ENCODE assay signal across 18 cellular contexts in genomic region chr4:65546882-65547281, GRCh38.
A peak's percentile ranks its signal among the peaks of the same experiment; 100 is the strongest.
DNase-seq lines count a peak whose midpoint lies in the region; ATAC-seq, FAIRE-seq and TF ChIP-seq lines count a peak whose summit lies in the region.
"Had no signal": no experiment of that assay in that cellular context is flagged by ENCODE, and none has a peak within 500 bp of the region (broad histone marks: within the 10 kb centered on the region; RNA-seq: fewer than 3 reads in every experiment).

No MANE protein-coding gene starts in this region.

- H3K27ac ChIP-seq in GM23338 (ENCODE audit: low read depth) (no peak overlapping the region), H1 (ENCODE audit: low read depth, low read length) (no peak overlapping the region), neuronal stem cell (replicated peaks; ENCODE audit: low read length) (no peak overlapping the region)

- no peaks in the 10 kb centered on the region for H3F3A ChIP-seq in GM23338 (replicated peaks; ENCODE audit: low read depth)

- H3K4me1 ChIP-seq in GM23338 (ENCODE audit: insufficient read depth) (no peaks in the 10 kb centered on the region), H1 (replicated peaks in 1 of 4; ENCODE audit: control insufficient read depth in 3 of 4, insufficient read depth in 4 of 4, low read length in 3 of 4) (no peaks in the 10 kb centered on the region), neuronal stem cell (ENCODE audit: control insufficient read depth in 2 of 2, insufficient read depth in 1 of 2, low read depth in 1 of 2, low read length in 2 of 2) (peaks cover under 1 to 5% of the 10 kb centered on the region in 2 donors)
- H3K4me1 ChIP-seq: HAP-1 had no signal

- H4K91ac ChIP-seq in H1 (replicated peaks; ENCODE audit: insufficient read length, low read length) = no peak overlapping the region
- H4K91ac ChIP-seq in neuronal stem cell (ENCODE audit: low read depth, low read length, poor library complexity) = no peak overlapping the region

- DNase-seq in GM23338 (ENCODE audit: low spot score) = no peak
- DNase-seq in NCI-H460 (ENCODE audit: extremely low read depth, low read depth) = peak; percentile 87
- DNase-seq in H1 (ENCODE audit: low read depth in 1 of 2, low spot score in 2 of 2) = no peak
- DNase-seq in neuronal stem cell (ENCODE audit: low spot score) = no peak
- DNase-seq in SK-N-DZ (ENCODE audit: low spot score) = no peak
- DNase-seq in natural killer cell treated with Interleukin-12 subunit alpha and Interleukin-12 subunit beta and Interleukin-15 and Interleukin-18, amount 100 ng/mL, for 72 hours (ENCODE audit: low spot score) = no peak
- DNase-seq in NCI-H345 treated with DMSO at 0.1 percent for 48 hours (lab: John Stamatoyannopoulos, UW; ENCODE audit: unreplicated experiment) = no peak
- DNase-seq: CD8-positive, alpha-beta T cell; COR-L47; DMS153; GOT3 had no signal

- H3K18ac ChIP-seq in H1 (ENCODE audit: extremely low read depth, low read length) (no peak overlapping the region), neuronal stem cell (ENCODE audit: low read length) (no peak overlapping the region)

- no peaks in the 10 kb centered on the region; the same call in 2 of the 3 replicates for H3K9me3 Mint-ChIP-seq in GM23338
- H3K9me3 Mint-ChIP-seq in natural killer cell treated with Interleukin-12 subunit alpha and Interleukin-12 subunit beta and Interleukin-15 and Interleukin-18, amount 100 ng/mL, for 72 hours = peaks cover 20% of the 10 kb centered on the region

- no peak overlapping the region for H3K27ac Mint-ChIP-seq in GM23338
- no peak overlapping the region for H3K27ac Mint-ChIP-seq in natural killer cell treated with Interleukin-12 subunit alpha and Interleukin-12 subunit beta and Interleukin-15 and Interleukin-18, amount 100 ng/mL, for 72 hours
- H3K27ac Mint-ChIP-seq: CD14-positive monocyte; CD8-positive, alpha-beta T cell had no signal

- H3K4me2 ChIP-seq in GM23338 = no peak overlapping the region
- no peak overlapping the region for H3K4me2 ChIP-seq in H1 (ENCODE audit: insufficient read depth in 1 of 2, low read depth in 2 of 2, low read length in 2 of 2)
- H3K4me2 ChIP-seq in neuronal stem cell (ENCODE audit: insufficient read depth, low read length, poor library complexity, severe bottlenecking) = no peak overlapping the region

- H3K9ac ChIP-seq in H1 (replicated peaks in 1 of 4; ENCODE audit: extremely low read depth in 1 of 4, low read depth in 3 of 4, low read length in 3 of 4) (no peak overlapping the region), neuronal stem cell (ENCODE audit: low read depth, low read length, poor library complexity) (no peak overlapping the region)

- H3K4ac ChIP-seq in H1 (replicated peaks; ENCODE audit: insufficient read length, low read depth, low read length) = no peak overlapping the region
- no peak overlapping the region for H3K4ac ChIP-seq in neuronal stem cell (ENCODE audit: low read length)

- no peak overlapping the region for H3K4me3 Mint-ChIP-seq in GM23338
- no peak overlapping the region for H3K4me3 Mint-ChIP-seq in natural killer cell treated with Interleukin-12 subunit alpha and Interleukin-12 subunit beta and Interleukin-15 and Interleukin-18, amount 100 ng/mL, for 72 hours
- H3K4me3 Mint-ChIP-seq: CD14-positive monocyte; CD8-positive, alpha-beta T cell had no signal

- no peak overlapping the region for H3K4me3 ChIP-seq in GM23338
- H3K4me3 ChIP-seq in H1 (ENCODE audit: extremely low read depth in 1 of 4, insufficient read depth in 2 of 4, low read depth in 3 of 4, low read length in 4 of 4) = no peak overlapping the region
- no peak overlapping the region for H3K4me3 ChIP-seq in neuronal stem cell (ENCODE audit: low read length in 2 of 2)
- H3K4me3 ChIP-seq: HAP-1 had no signal

- H3K9me3 ChIP-seq in H1 (ENCODE audit: insufficient read depth in 2 of 2, low read depth in 1 of 2, low read length in 1 of 2) (no peaks in the 10 kb centered on the region), neuronal stem cell (replicated peaks in 1 of 2; ENCODE audit: control insufficient read depth in 2 of 2, insufficient read depth in 1 of 2, low read depth in 1 of 2, low read length in 2 of 2) (no peaks in the 10 kb centered on the region)
- H3K9me3 ChIP-seq: HAP-1 had no signal

- H3K23me2 ChIP-seq in H1 (ENCODE audit: low read depth, low read length) = no peaks in the 10 kb centered on the region

- no peak for TF ChIP-seq RAD21 in H1 (IDR thresholded peaks at IDR 0.05 in 1 of 2, conservative IDR thresholded peaks at IDR 0.05 in 1 of 2; ENCODE audit: low read depth in 2 of 2, low read length in 2 of 2)

- CTCF ChIA-PET in H1 (lab: Charles Lee; ENCODE audit: partially characterized antibody) = no interaction called here

- H3K23ac ChIP-seq in H1 (ENCODE audit: insufficient read length) = no peak overlapping the region
- H3K23ac ChIP-seq in neuronal stem cell (ENCODE audit: low read depth, low read length, poor library complexity) = no peak overlapping the region

- H3K79me1 ChIP-seq in H1 (ENCODE audit: low read depth, low read length) (no peaks in the 10 kb centered on the region), neuronal stem cell (ENCODE audit: low read depth, low read length) (no peaks in the 10 kb centered on the region)

- H2AFZ ChIP-seq in GM23338 = peak overlapping the region; percentile 16; the same call in 1 of the 2 replicates
- peak overlapping the region; percentile 55; the same call in 1 of the 2 replicates for H2AFZ ChIP-seq in H1 (ENCODE audit: low read length)
- peak overlapping the region; percentile 22 for H2AFZ ChIP-seq in neuronal stem cell (ENCODE audit: low read length)

- no peaks in the 10 kb centered on the region for H3K79me2 ChIP-seq in GM23338 (replicated peaks; ENCODE audit: insufficient read depth)
- no peaks in the 10 kb centered on the region for H3K79me2 ChIP-seq in H1 (ENCODE audit: control insufficient read depth in 1 of 2, insufficient read depth in 2 of 2, low read length in 2 of 2)

- H3K4me1 Mint-ChIP-seq in GM23338 = peaks cover 4% of the 10 kb centered on the region; the same call in 1 of the 3 replicates
- H3K4me1 Mint-ChIP-seq in natural killer cell treated with Interleukin-12 subunit alpha and Interleukin-12 subunit beta and Interleukin-15 and Interleukin-18, amount 100 ng/mL, for 72 hours (ENCODE audit: low read depth in 2 of 2) = no peaks in the 10 kb centered on the region
- H3K4me1 Mint-ChIP-seq: CD14-positive monocyte had no signal

- H4K5ac ChIP-seq in H1 (ENCODE audit: insufficient read length, low read depth, low read length) = no peak overlapping the region

- H3K36me3 ChIP-seq in GM23338 (ENCODE audit: insufficient read depth) (no peaks in the 10 kb centered on the region), H1 (ENCODE audit: control insufficient read depth in 2 of 4, insufficient read depth in 4 of 4, low read length in 3 of 4) (no peaks in the 10 kb centered on the region), neuronal stem cell (replicated peaks in 1 of 2; ENCODE audit: control insufficient read depth in 2 of 2, insufficient read depth in 2 of 2, low read length in 2 of 2) (no peaks in the 10 kb centered on the region)
- H3K36me3 ChIP-seq: HAP-1 had no signal

- H2AK5ac ChIP-seq in H1 (ENCODE audit: low read depth, low read length) (no peak overlapping the region), neuronal stem cell (ENCODE audit: low read depth, low read length) (no peak overlapping the region)

- H4K20me1 ChIP-seq in GM23338 (replicated peaks; ENCODE audit: insufficient read depth) (no peaks in the 10 kb centered on the region), H1 (replicated peaks in 1 of 2; ENCODE audit: control insufficient read depth in 1 of 2, insufficient read depth in 2 of 2, low read length in 2 of 2) (no peaks in the 10 kb centered on the region)

- FAIRE-seq in H1 (lab: Jason Lieb, UNC) = no peak
- FAIRE-seq: A204.1, D721Med, GM18507, HepG2 had no signal

- no peak overlapping the region for H2BK20ac ChIP-seq in H1 (ENCODE audit: low read length)

- H2BK15ac ChIP-seq in H1 (ENCODE audit: low read length) = no peak overlapping the region
- no peak overlapping the region for H2BK15ac ChIP-seq in neuronal stem cell (ENCODE audit: low read length)

- H2BK120ac ChIP-seq in H1 (replicated peaks; ENCODE audit: low read depth, low read length) (no peak overlapping the region), neuronal stem cell (ENCODE audit: low read depth, low read length) (no peak overlapping the region)

- H4K8ac ChIP-seq in H1 (ENCODE audit: extremely low read depth, insufficient read depth, low read length) = no peak overlapping the region
- no peak overlapping the region for H4K8ac ChIP-seq in neuronal stem cell (ENCODE audit: low read depth, low read length)

- no peak overlapping the region for H3K56ac ChIP-seq in H1 (replicated peaks; ENCODE audit: insufficient read length, low read depth, low read length)

- H2BK5ac ChIP-seq in H1 (ENCODE audit: low read depth, low read length) (no peak overlapping the region), neuronal stem cell (ENCODE audit: low read length) (no peak overlapping the region)

- H3K14ac ChIP-seq in H1 (ENCODE audit: insufficient read length) = no peak overlapping the region
- H3K14ac ChIP-seq in neuronal stem cell (ENCODE audit: low read length) = no peak overlapping the region

- WGBS in H1 (ENCODE audit: extremely low coverage in 1 of 2, insufficient coverage in 1 of 2, insufficient read length in 1 of 2, insufficient replicate concordance in 2 of 2, low coverage in 1 of 2, low lambda C conversion rate in 2 of 2, missing lambda C conversion rate in 1 of 2), 2 experiments = 84% methylated on average over 4 of the region's 4 CpGs; no CpG with 5 or more reads in 1 of the 2 experiments
- no CpG with 5 or more reads among the region's 4 CpGs for WGBS in neuronal stem cell (ENCODE audit: extremely low coverage in 2 of 2, insufficient read length in 2 of 2, insufficient replicate concordance in 1 of 2), 2 donors

- H3K27me3 Mint-ChIP-seq in GM23338 (ENCODE audit: insufficient read depth, low read depth, poor library complexity) = no peaks in the 10 kb centered on the region
- H3K27me3 Mint-ChIP-seq in natural killer cell treated with Interleukin-12 subunit alpha and Interleukin-12 subunit beta and Interleukin-15 and Interleukin-18, amount 100 ng/mL, for 72 hours = no peaks in the 10 kb centered on the region

- TF ChIP-seq CTCF in GM23338 (conservative IDR thresholded peaks at IDR 0.05; ENCODE audit: low read depth in 2 of 2) (no peak), H1 (IDR thresholded peaks at IDR 0.05; ENCODE audit: control extremely low read depth in 1 of 3, insufficient read depth in 1 of 3, low read depth in 1 of 3, low read length in 3 of 3) (no peak)

- H3K9me2 ChIP-seq in GM23338 (ENCODE audit: insufficient read depth) = no peaks in the 10 kb centered on the region

- no peak for ATAC-seq in GM23338
- no peak for ATAC-seq in natural killer cell treated with Interleukin-12 subunit alpha and Interleukin-12 subunit beta and Interleukin-15 and Interleukin-18, amount 100 ng/mL, for 72 hours
- ATAC-seq in GM19351 (IDR thresholded peaks at IDR 0.05; ENCODE audit: unreplicated experiment) = no peak
- ATAC-seq: CD8-positive, alpha-beta T cell; HepG2 had no signal

- H3K27me3 ChIP-seq in GM23338 (ENCODE audit: insufficient read depth) (no peaks in the 10 kb centered on the region), H1 (replicated peaks in 1 of 4; ENCODE audit: control insufficient read depth in 3 of 4, extremely low read depth in 1 of 4, insufficient read depth in 3 of 4, low read length in 3 of 4) (no peaks in the 10 kb centered on the region), neuronal stem cell (ENCODE audit: control insufficient read depth in 3 of 3, insufficient read depth in 3 of 3, low read depth in 1 of 3, low read length in 3 of 3) (no peaks in the 10 kb centered on the region)

- no peaks in the 10 kb centered on the region for H3K36me3 Mint-ChIP-seq in GM23338 (ENCODE audit: low read depth)
- peaks cover 11% of the 10 kb centered on the region for H3K36me3 Mint-ChIP-seq in natural killer cell treated with Interleukin-12 subunit alpha and Interleukin-12 subunit beta and Interleukin-15 and Interleukin-18, amount 100 ng/mL, for 72 hours
- H3K36me3 Mint-ChIP-seq: CD14-positive monocyte; CD8-positive, alpha-beta T cell had no signal

- TF ChIP-seq EP300 in H1 (IDR thresholded peaks at IDR 0.05; ENCODE audit: borderline replicate concordance in 1 of 2, low read depth in 2 of 2, low read length in 2 of 2) = no peak

- H2BK12ac ChIP-seq in H1 (ENCODE audit: low read depth, low read length) (no peak overlapping the region), neuronal stem cell (ENCODE audit: low read length) (no peak overlapping the region)

- POLR2A ChIA-PET in H1 (lab: Charles Lee; ENCODE audit: partially characterized antibody) = no interaction called here

- no peak for TF ChIP-seq POLR2A in H1 (IDR thresholded peaks at IDR 0.05; ENCODE audit: control extremely low read depth in 1 of 2, low read depth in 2 of 2, low read length in 2 of 2)
